8 cellular contexts compared by ENCODE assay signal in genomic region chr1:163069142-163069541, GRCh38. TPM values are rescaled to one million over a fixed set of nuclear protein-coding genes. Genes with fewer than 3 reads are reported as not detected.
DNase-seq lines count a peak whose midpoint lies in the region; ATAC-seq and TF ChIP-seq lines count a peak whose summit lies in the region.

Gene RGS4 (plus strand): TSS chr1:163069361. CDS start chr1:163069485, 124 bp downstream.

- H3F3A ChIP-seq in GM23248 (ENCODE audit: insufficient read depth), result peaks cover 24% of the 10 kb centered on the region; the same call in 1 of the 2 replicates

- DNase-seq in GM23248 (peak; percentile 94), RKO (ENCODE audit: low spot score) (peak; percentile 92), fibroblast of lung (ENCODE audit: low read depth in 2 of 2) (peak; percentile 97), myocyte (ENCODE audit: low read depth) (peak; percentile 90), 8988T (no peak), NCI-H128 (lab: John Stamatoyannopoulos, UW; ENCODE audit: unreplicated experiment) (no peak)
- no peak for DNase-seq in activated T-cell treated with anti-CD3 and anti-CD28 coated beads, Interleukin-2, amount 50 U/mL, for 1 hour

- peaks cover 20% of the 10 kb centered on the region for H3K79me2 ChIP-seq in GM23248 (ENCODE audit: insufficient read depth)
- peaks cover 19% of the 10 kb centered on the region for H3K79me2 ChIP-seq in fibroblast of lung (ENCODE audit: control insufficient read depth, insufficient read depth, low read length)

- peak; percentile 68 to 74 for TF ChIP-seq CTCF in fibroblast of lung (conservative IDR thresholded peaks at IDR 0.05 in 1 of 2, IDR thresholded peaks at IDR 0.05 in 1 of 2; ENCODE audit: low read depth in 1 of 2, low read length in 2 of 2)

- WGBS in GM23248 (ENCODE audit: low coverage in 1 of 2, low lambda C conversion rate in 2 of 2, missing lambda C conversion rate in 2 of 2), 2 experiments, result 1 to 2% methylated on average over 13 of the region's 13 CpGs

- H3K4me3 ChIP-seq in GM23248, result peak within 1 kb of the TSS; percentile 82
- H3K4me3 ChIP-seq in fibroblast of lung (replicated peaks in 1 of 4; ENCODE audit: control extremely low read depth in 1 of 4, insufficient read depth in 1 of 4, low read depth in 3 of 4, low read length in 4 of 4), result peak within 1 kb of the TSS; percentile 59 to 94 (median 69)

- H3K9ac ChIP-seq in GM23248, result peak within 1 kb of the TSS; percentile 66
- H3K9ac ChIP-seq in fibroblast of lung (ENCODE audit: insufficient read depth, low read length), result no peak within 1 kb of the TSS

- no peaks in the 10 kb centered on the region for H3K9me2 ChIP-seq in GM23248 (ENCODE audit: insufficient read depth)

- H3K4me2 ChIP-seq in GM23248 (ENCODE audit: unreplicated experiment) (peak within 1 kb of the TSS; percentile 92), fibroblast of lung (ENCODE audit: extremely low read depth, insufficient read depth, low read length) (peak within 1 kb of the TSS; percentile 88)

- peaks cover 32% of the 10 kb centered on the region for H3K4me1 ChIP-seq in GM23248 (ENCODE audit: insufficient read depth)
- no peaks in the 10 kb centered on the region for H3K4me1 ChIP-seq in fibroblast of lung (ENCODE audit: control insufficient read depth, extremely low read depth, insufficient read depth, low read length)

- peak within 1 kb of the TSS; percentile 72 for H2AFZ ChIP-seq in GM23248
- H2AFZ ChIP-seq in fibroblast of lung (ENCODE audit: low read length), result peak within 1 kb of the TSS; percentile 23

- H4K20me1 ChIP-seq in GM23248 (ENCODE audit: insufficient read depth), result no peaks in the 10 kb centered on the region
- no peaks in the 10 kb centered on the region for H4K20me1 ChIP-seq in fibroblast of lung (ENCODE audit: control insufficient read depth, extremely low read depth, insufficient read depth, low read length)

- H3K36me3 ChIP-seq in GM23248 (ENCODE audit: low read depth) (no peaks in the 10 kb centered on the region), fibroblast of lung (ENCODE audit: control insufficient read depth, insufficient read depth, low read length) (peaks cover 3% of the 10 kb centered on the region)

- H3K9me3 ChIP-seq in GM23248 (ENCODE audit: low read depth) (no peaks in the 10 kb centered on the region), fibroblast of lung (ENCODE audit: control insufficient read depth, insufficient read depth, low read depth, low read length) (no peaks in the 10 kb centered on the region)

- H3K27me3 ChIP-seq in GM23248 (replicated peaks; ENCODE audit: insufficient read depth) (no peaks in the 10 kb centered on the region), fibroblast of lung (ENCODE audit: control insufficient read depth, insufficient read depth, low read length) (no peaks in the 10 kb centered on the region)

- in situ Hi-C loops in GM23248 (cut with MboI), result loop anchor here (10.0 kb wide), 2 partner anchors 184 to 236 kb away; no protein-coding TSS in a partner anchor

- peak within 1 kb of the TSS; percentile 54 for H3K27ac ChIP-seq in GM23248
- peak within 1 kb of the TSS; percentile 55 for H3K27ac ChIP-seq in fibroblast of lung (ENCODE audit: insufficient read depth, low read length)

- ATAC-seq in HG03565 (IDR thresholded peaks at IDR 0.05; ENCODE audit: unreplicated experiment), result no peak

RNA-seq across cellular contexts. Expression of gene RGS4, which starts in this region (rescaled TPM):
- total RNA-seq in GM23248 (2014; rRNA removed; shearing (Covaris generic)), result 27.9 and 42.9 TPM in 2 replicates
- polyA plus RNA-seq in GM23248 (2016; fragmentation: Nextera tagmentation; extraction: Ambion mirVana) (11.2 and 13.3 TPM in 2 replicates), fibroblast of lung (80.2 and 170 TPM in 2 replicates)
- total RNA-seq in fibroblast of lung (36.5 and 63.3 TPM in 2 replicates), myocyte (14.5 and 21.0 TPM in 2 replicates)
- polyA plus RNA-seq in fibroblast of lung (2012), result 58.5 and 138 TPM in 2 replicates
- 19.0 and 54.2 TPM in 2 replicates for polyA minus RNA-seq in fibroblast of lung (ENCODE audit: low replicate concordance)
- 32.4 TPM for polyA plus RNA-seq in myocyte (2012)

Comparison
In these comparisons a context has a peak if more than half of its experiments do, and no peak if none do; other contexts are left out.
1. DNase-seq: peak in GM23248 (single experiment), RKO (single experiment), fibroblast of lung (2 of 2) and myocyte (single experiment); none in 8988T (single experiment), NCI-H128 (single experiment) and activated T-cell treated with anti-CD3 and anti-CD28 coated beads, Interleukin-2, amount 50 U/mL, for 1 hour (single experiment).